8 cellular contexts compared by ENCODE assay signal in the genomic region with DNA sequence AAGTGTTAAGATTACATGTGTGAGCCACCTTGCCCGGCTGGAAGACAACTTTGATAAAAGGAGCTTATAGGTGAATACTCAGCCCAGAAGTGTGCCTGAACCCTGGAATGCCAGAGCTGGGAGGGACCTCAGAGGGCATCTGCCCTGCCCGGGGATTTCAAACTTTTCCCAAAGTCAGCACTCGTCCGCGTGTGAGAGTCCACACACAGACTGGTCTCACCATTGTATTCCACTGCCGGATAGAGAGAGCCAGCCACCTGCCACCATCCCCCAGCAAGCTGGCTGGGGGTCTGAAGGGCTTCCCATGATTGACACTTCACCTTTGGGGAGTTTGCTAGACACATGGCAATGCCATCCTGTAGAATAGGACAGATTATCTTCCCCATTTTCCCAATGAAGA.
"Had no signal": no experiment of that assay in that cellular context is flagged by ENCODE, and none has a peak within 500 bp of the region (broad histone marks: within the 10 kb centered on the region; RNA-seq: fewer than 3 reads in every experiment).

No MANE protein-coding gene starts in this region.

- H3K4me1 ChIP-seq: HAP-1 had no signal

- H3K27ac ChIP-seq: HL-60 had no signal

- H3K9me3 ChIP-seq: HAP-1 had no signal

- H3K4me3 ChIP-seq: HAP-1, K562 had no signal

- ATAC-seq: HCT116, K562 had no signal

- DNase-seq: GOT3, H7, HFFc6, KG1 had no signal

- H3K36me3 ChIP-seq: HAP-1 had no signal
